20 cellular contexts compared by ENCODE assay signal in the genomic region with DNA sequence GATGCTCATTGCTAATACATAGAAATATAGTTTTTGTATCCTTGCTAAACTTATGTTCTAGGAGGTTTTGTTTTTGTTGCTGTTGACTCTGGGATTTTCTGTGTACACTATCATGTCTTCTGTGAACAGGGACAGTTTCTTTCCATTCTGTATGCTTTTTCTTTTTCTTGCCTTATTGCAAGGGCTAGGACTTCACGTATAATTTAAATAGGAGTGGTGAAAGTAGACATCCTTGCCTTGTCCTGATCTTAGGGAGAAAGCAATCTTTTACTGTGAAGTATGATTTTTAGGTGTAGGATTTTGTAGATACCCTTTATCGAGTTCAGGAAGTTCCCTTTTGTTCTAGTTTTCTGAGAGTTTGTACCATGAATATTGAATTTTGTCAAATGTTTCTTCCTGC. TPM values are rescaled to one million over a fixed set of nuclear protein-coding genes. Genes with fewer than 3 reads are reported as not detected.
DNase-seq lines count a peak whose midpoint lies in the region; ATAC-seq and TF ChIP-seq lines count a peak whose summit lies in the region.
"Had no signal": no experiment of that assay in that cellular context is flagged by ENCODE, and none has a peak within 500 bp of the region (broad histone marks: within the 10 kb centered on the region; RNA-seq: fewer than 3 reads in every experiment).

No MANE protein-coding gene starts in this region.

- DNase-seq in CD4-positive, alpha-beta memory T cell: no peak
- no peak for DNase-seq in central memory CD8-positive, alpha-beta T cell (ENCODE audit: low spot score in 2 of 2)
- DNase-seq in natural killer cell treated with Interleukin-12 subunit alpha and Interleukin-12 subunit beta and Interleukin-15 and Interleukin-18, amount 100 ng/mL, for 72 hours (ENCODE audit: low spot score): no peak
- DNase-seq in activated naive CD4-positive, alpha-beta T cell treated with anti-CD3 and anti-CD28 coated beads, Interleukin-2, amount 50 U/mL, for 72 hours (ENCODE audit: low spot score in 2 of 2): no peak
- DNase-seq in type B pancreatic cell (ENCODE audit: extremely low spot score, unreplicated experiment) (no peak), islet precursor cell (no peak), PC-9 (no peak)
- DNase-seq: DMS79 treated with DMSO at 0.1 percent for 48 hours, H7, IMR-90, NCI-H1105, NCI-H2227 treated with DMSO at 0.1 percent for 48 hours, NCI-H510A treated with DMSO at 0.1 percent for 48 hours, NCI-H774, OCI-M1, SHP77 treated with DMSO at 0.1 percent for 48 hours, SK-N-SH had no signal

- TF ChIP-seq CTCF in SU-DHL-6 (IDR thresholded peaks at IDR 0.05; ENCODE audit: insufficient read depth, low read length, poor library complexity, severe bottlenecking): no peak
- TF ChIP-seq CTCF in type B pancreatic cell (conservative IDR thresholded peaks at IDR 0.05): no peak
- TF ChIP-seq CTCF in PC-9 (conservative IDR thresholded peaks at IDR 0.05): no peak

- H3K4me3 ChIP-seq in CD4-positive, alpha-beta memory T cell (ENCODE audit: low read length in 2 of 2): no peak overlapping the region
- no peak overlapping the region for H3K4me3 ChIP-seq in SU-DHL-6 (ENCODE audit: insufficient read depth, low read length, poor library complexity, severe bottlenecking)
- no peak overlapping the region for H3K4me3 ChIP-seq in PC-9

- peaks cover 19 to 37% of the 10 kb centered on the region in 2 donors for H3K36me3 Mint-ChIP-seq in CD4-positive, alpha-beta memory T cell
- peaks cover 27% of the 10 kb centered on the region for H3K36me3 Mint-ChIP-seq in central memory CD8-positive, alpha-beta T cell (ENCODE audit: insufficient read depth)
- H3K36me3 Mint-ChIP-seq in natural killer cell treated with Interleukin-12 subunit alpha and Interleukin-12 subunit beta and Interleukin-15 and Interleukin-18, amount 100 ng/mL, for 72 hours: peaks cover 12% of the 10 kb centered on the region
- H3K36me3 Mint-ChIP-seq in activated naive CD4-positive, alpha-beta T cell treated with anti-CD3 and anti-CD28 coated beads, Interleukin-2, amount 50 U/mL, for 72 hours: peaks cover 27 to 34% of the 10 kb centered on the region in 2 donors
- H3K36me3 Mint-ChIP-seq in type B pancreatic cell: peaks cover 12% of the 10 kb centered on the region

- intact Hi-C loops in CD4-positive, alpha-beta memory T cell (cut with micrococcal nuclease): loop anchor here (5.0 kb wide), 1 partner anchor 126 kb away; the partner anchor contains the start of gene NEK9
- intact Hi-C loops in PC-9 (cut with micrococcal nuclease; ENCODE audit: unreplicated experiment): no loop called here

- no peaks in the 10 kb centered on the region for H4K20me1 ChIP-seq in SU-DHL-6 (ENCODE audit: low read depth, low read length)
- H4K20me1 ChIP-seq in PC-9 (ENCODE audit: insufficient read depth): no peaks in the 10 kb centered on the region

- H3K79me2 ChIP-seq in SU-DHL-6 (ENCODE audit: insufficient read depth, low read length): peaks cover 16% of the 10 kb centered on the region
- H3K79me2 ChIP-seq in PC-9 (ENCODE audit: low read depth): peaks cover 24% of the 10 kb centered on the region

- H3K36me3 ChIP-seq in CD4-positive, alpha-beta memory T cell (ENCODE audit: insufficient read depth, low read length): peaks cover 9% of the 10 kb centered on the region
- H3K36me3 ChIP-seq in SU-DHL-6 (ENCODE audit: low read length): 0 out of 2 replicates have a peak, but pooled peaks cover 2% of the 10 kb centered on the region
- peaks cover 16% of the 10 kb centered on the region for H3K36me3 ChIP-seq in PC-9 (ENCODE audit: low read depth)

- H3K9me2 ChIP-seq in SU-DHL-6 (replicated peaks; ENCODE audit: insufficient read depth, low read length) (no peaks in the 10 kb centered on the region), PC-9 (ENCODE audit: insufficient read depth) (no peaks in the 10 kb centered on the region)
- H3K9me2 ChIP-seq: SK-N-SH had no signal

- H3K4me1 Mint-ChIP-seq in CD4-positive, alpha-beta memory T cell: peaks cover 27 to 44% (median 35%) of the 10 kb centered on the region in 4 donors
- H3K4me1 Mint-ChIP-seq in central memory CD8-positive, alpha-beta T cell: peaks cover 38% of the 10 kb centered on the region
- peaks cover 27 to 34% of the 10 kb centered on the region in 2 donors for H3K4me1 Mint-ChIP-seq in natural killer cell treated with Interleukin-12 subunit alpha and Interleukin-12 subunit beta and Interleukin-15 and Interleukin-18, amount 100 ng/mL, for 72 hours (ENCODE audit: low read depth in 2 of 2)
- H3K4me1 Mint-ChIP-seq in type B pancreatic cell (ENCODE audit: unreplicated experiment): peaks cover 15% of the 10 kb centered on the region

- CTCF ChIA-PET in CD4-positive, alpha-beta memory T cell (lab: Charles Lee; ENCODE audit: partially characterized antibody): no interaction called here
- CTCF ChIA-PET in PC-9 (lab: Charles Lee): no interaction called here

- peaks cover 25% of the 10 kb centered on the region for H3K4me1 ChIP-seq in CD4-positive, alpha-beta memory T cell (ENCODE audit: insufficient read depth, low read length)
- H3K4me1 ChIP-seq in PC-9 (replicated peaks; ENCODE audit: insufficient read depth): peaks cover 24% of the 10 kb centered on the region

- H3K9me3 Mint-ChIP-seq in CD4-positive, alpha-beta memory T cell: no peaks in the 10 kb centered on the region
- no peaks in the 10 kb centered on the region for H3K9me3 Mint-ChIP-seq in central memory CD8-positive, alpha-beta T cell
- H3K9me3 Mint-ChIP-seq in natural killer cell treated with Interleukin-12 subunit alpha and Interleukin-12 subunit beta and Interleukin-15 and Interleukin-18, amount 100 ng/mL, for 72 hours: no peaks in the 10 kb centered on the region
- no peaks in the 10 kb centered on the region for H3K9me3 Mint-ChIP-seq in activated naive CD4-positive, alpha-beta T cell treated with anti-CD3 and anti-CD28 coated beads, Interleukin-2, amount 50 U/mL, for 72 hours
- no peaks in the 10 kb centered on the region for H3K9me3 Mint-ChIP-seq in type B pancreatic cell

- no peaks in the 10 kb centered on the region for H3K27me3 Mint-ChIP-seq in CD4-positive, alpha-beta memory T cell
- no peaks in the 10 kb centered on the region for H3K27me3 Mint-ChIP-seq in central memory CD8-positive, alpha-beta T cell
- no peaks in the 10 kb centered on the region for H3K27me3 Mint-ChIP-seq in natural killer cell treated with Interleukin-12 subunit alpha and Interleukin-12 subunit beta and Interleukin-15 and Interleukin-18, amount 100 ng/mL, for 72 hours
- H3K27me3 Mint-ChIP-seq in type B pancreatic cell: no peaks in the 10 kb centered on the region

- POLR2A ChIA-PET in CD4-positive, alpha-beta memory T cell (lab: Charles Lee; ENCODE audit: partially characterized antibody): interaction anchor here (1.6 kb wide), 1 partner anchor 55 kb away, joined by 3 read pairs; no protein-coding TSS in a partner anchor
- POLR2A ChIA-PET in PC-9 (lab: Charles Lee; ENCODE audit: unreplicated experiment): no interaction called here

- H3K9me3 ChIP-seq in CD4-positive, alpha-beta memory T cell (ENCODE audit: control insufficient read depth in 1 of 2, low read length in 2 of 2): no peaks in the 10 kb centered on the region
- H3K9me3 ChIP-seq in SU-DHL-6 (ENCODE audit: insufficient read depth, low read length): no peaks in the 10 kb centered on the region
- H3K9me3 ChIP-seq in PC-9 (ENCODE audit: insufficient read depth, low read depth): peaks cover 5% of the 10 kb centered on the region; the same call in 1 of the 2 replicates
- H3K9me3 ChIP-seq: SK-N-SH had no signal

- H2AFZ ChIP-seq in SU-DHL-6 (ENCODE audit: low read depth, low read length, severe bottlenecking) (peak overlapping the region; percentile 27), PC-9 (no peak overlapping the region)

- H3K27ac ChIP-seq in CD4-positive, alpha-beta memory T cell (ENCODE audit: low read depth, low read length): peak overlapping the region; percentile 80
- no peak overlapping the region for H3K27ac ChIP-seq in SU-DHL-6 (ENCODE audit: low read depth, low read length)
- H3K27ac ChIP-seq in PC-9: no peak overlapping the region

- no peak overlapping the region for H3K9ac ChIP-seq in SU-DHL-6 (ENCODE audit: low read length)
- H3K9ac ChIP-seq: BLaER1 had no signal

- no peak overlapping the region for H3K4me2 ChIP-seq in SU-DHL-6 (ENCODE audit: low read depth, low read length, poor library complexity, severe bottlenecking)
- no peak overlapping the region for H3K4me2 ChIP-seq in PC-9
- H3K4me2 ChIP-seq: SK-N-SH had no signal

- peak overlapping the region in 4 of 8 donors; percentile 5 to 97 (median 30) for H3K4me3 Mint-ChIP-seq in CD4-positive, alpha-beta memory T cell
- H3K4me3 Mint-ChIP-seq in central memory CD8-positive, alpha-beta T cell: no peak overlapping the region
- no peak overlapping the region for H3K4me3 Mint-ChIP-seq in natural killer cell treated with Interleukin-12 subunit alpha and Interleukin-12 subunit beta and Interleukin-15 and Interleukin-18, amount 100 ng/mL, for 72 hours
- H3K4me3 Mint-ChIP-seq in type B pancreatic cell: no peak overlapping the region

- no TSS peak for BruUV-seq in PC-9 (replicated peaks; lab: Mats Ljungman, UMichigan)

- H3K27me3 ChIP-seq in CD4-positive, alpha-beta memory T cell (ENCODE audit: insufficient read depth, low read length): no peaks in the 10 kb centered on the region
- no peaks in the 10 kb centered on the region for H3K27me3 ChIP-seq in SU-DHL-6 (ENCODE audit: low read length)
- no peaks in the 10 kb centered on the region for H3K27me3 ChIP-seq in PC-9 (ENCODE audit: insufficient read depth, low read depth)
- H3K27me3 ChIP-seq: BLaER1 had no signal

- H3K27ac Mint-ChIP-seq in CD4-positive, alpha-beta memory T cell: peak overlapping the region; percentile 37 to 100 (median 99)
- peak overlapping the region; percentile 97 for H3K27ac Mint-ChIP-seq in central memory CD8-positive, alpha-beta T cell (ENCODE audit: low read depth)
- H3K27ac Mint-ChIP-seq in natural killer cell treated with Interleukin-12 subunit alpha and Interleukin-12 subunit beta and Interleukin-15 and Interleukin-18, amount 100 ng/mL, for 72 hours: peak overlapping the region; percentile 96 to 97
- peak overlapping the region in 1 of 2 donors; percentile 95 for H3K27ac Mint-ChIP-seq in activated naive CD4-positive, alpha-beta T cell treated with anti-CD3 and anti-CD28 coated beads, Interleukin-2, amount 50 U/mL, for 72 hours
- no peak overlapping the region for H3K27ac Mint-ChIP-seq in type B pancreatic cell

- ATAC-seq in central memory CD8-positive, alpha-beta T cell (replicated peaks; ENCODE audit: extremely low read depth, poor library complexity, severe bottlenecking): no peak
- ATAC-seq in natural killer cell treated with Interleukin-12 subunit alpha and Interleukin-12 subunit beta and Interleukin-15 and Interleukin-18, amount 100 ng/mL, for 72 hours: no peak
- ATAC-seq in activated naive CD4-positive, alpha-beta T cell treated with anti-CD3 and anti-CD28 coated beads, Interleukin-2, amount 50 U/mL, for 72 hours: no peak
- ATAC-seq: A549 had no signal

- no peaks in the 10 kb centered on the region for H3F3A ChIP-seq in SU-DHL-6 (ENCODE audit: insufficient read depth)
- H3F3A ChIP-seq in PC-9 (ENCODE audit: insufficient read depth, low read depth): peaks cover 26% of the 10 kb centered on the region

RNA-seq across cellular contexts. Expression of gene EIF2B2, which starts 1.5 kb away (rescaled TPM):
- 10 to 100 TPM; 31.3 to 31.7 TPM for total RNA-seq in CD4-positive, alpha-beta memory T cell
- polyA plus RNA-seq in CD4-positive, alpha-beta memory T cell: 10 to 100 TPM; 32.6 to 38.8 TPM
- total RNA-seq in natural killer cell treated with Interleukin-12 subunit alpha and Interleukin-12 subunit beta and Interleukin-15 and Interleukin-18, amount 100 ng/mL, for 72 hours: 10 to 100 TPM; 60.2 to 68.0 TPM
- 10 to 100 TPM; 40.1 to 63.7 TPM for total RNA-seq in activated naive CD4-positive, alpha-beta T cell treated with anti-CD3 and anti-CD28 coated beads, Interleukin-2, amount 50 U/mL, for 72 hours
- total RNA-seq in type B pancreatic cell (ENCODE audit: low replicate concordance) (36.5 and 45.0 TPM in 2 replicates), PC-9 (2021) (131 and 139 TPM in 2 replicates)

RNA-seq across cellular contexts. Expression of gene PGF, which starts 45.9 kb away (rescaled TPM):
- total RNA-seq in CD4-positive, alpha-beta memory T cell: not detected
- under 1 TPM; 0.11 to 0.13 TPM for polyA plus RNA-seq in CD4-positive, alpha-beta memory T cell
- not detected for total RNA-seq in natural killer cell treated with Interleukin-12 subunit alpha and Interleukin-12 subunit beta and Interleukin-15 and Interleukin-18, amount 100 ng/mL, for 72 hours
- total RNA-seq in activated naive CD4-positive, alpha-beta T cell treated with anti-CD3 and anti-CD28 coated beads, Interleukin-2, amount 50 U/mL, for 72 hours: under 1 TPM in 1 of 2 donors, not detected in 1; 0.46 TPM
- total RNA-seq in type B pancreatic cell (ENCODE audit: low replicate concordance): 8.4 and 16.8 TPM in 2 replicates
- total RNA-seq in PC-9 (2021): 8.9 and 11.7 TPM in 2 replicates

RNA-seq across cellular contexts. Expression of gene MLH3, which starts 50.0 kb away (rescaled TPM):
- 10 to 100 TPM; 24.9 to 26.8 TPM for total RNA-seq in CD4-positive, alpha-beta memory T cell
- 10 to 100 TPM in 1 of 2 donors, 1 to 10 TPM in 1; 3.9 to 12.6 TPM for polyA plus RNA-seq in CD4-positive, alpha-beta memory T cell
- total RNA-seq in natural killer cell treated with Interleukin-12 subunit alpha and Interleukin-12 subunit beta and Interleukin-15 and Interleukin-18, amount 100 ng/mL, for 72 hours: 10 to 100 TPM; 27.6 to 40.2 TPM
- 10 to 100 TPM; 28.7 to 32.9 TPM for total RNA-seq in activated naive CD4-positive, alpha-beta T cell treated with anti-CD3 and anti-CD28 coated beads, Interleukin-2, amount 50 U/mL, for 72 hours
- total RNA-seq in type B pancreatic cell (ENCODE audit: low replicate concordance) (19.3 and 28.5 TPM in 2 replicates), PC-9 (2021) (47.6 and 48.7 TPM in 2 replicates)
